Comparison of ENCODE assay signal across 19 cellular contexts in genomic region chr1:245614476-245614875, GRCh38.
DNase-seq lines count a peak whose midpoint lies in the region; ATAC-seq and TF ChIP-seq lines count a peak whose summit lies in the region.
"Had no signal": no experiment of that assay in that cellular context is flagged by ENCODE, and none has a peak within 500 bp of the region (broad histone marks: within the 10 kb centered on the region; RNA-seq: fewer than 3 reads in every experiment).

No MANE protein-coding gene starts in this region.

- ATAC-seq in Right ventricle myocardium inferior, result peak; percentile 54
- ATAC-seq in sciatic nerve, result peak; percentile 67
- ATAC-seq in GM19324 (IDR thresholded peaks at IDR 0.05; ENCODE audit: low FRiP score, unreplicated experiment), result no peak
- ATAC-seq in GM19395 (IDR thresholded peaks at IDR 0.05; ENCODE audit: unreplicated experiment), result no peak

- DNase-seq in Right ventricle myocardium inferior (ENCODE audit: missing footprints) (no peak), cardiac septum (ENCODE audit: low spot score) (no peak), MV-4-11 (lab: John Stamatoyannopoulos, UW) (peak; percentile 14), fibroblast of pulmonary artery (ENCODE audit: low read depth) (peak; percentile 6), sciatic nerve (ENCODE audit: low spot score) (no peak), NCI-H69 (lab: John Stamatoyannopoulos, UW) (no peak)
- DNase-seq: 8988T; COR-L47; DMS153; NCI-H1048; NCI-H146; NCI-H2081 treated with DMSO at 0.1 percent for 48 hours; NCI-H2227 treated with DMSO at 0.1 percent for 48 hours; NCI-H524 treated with DMSO at 0.1 percent for 48 hours; NK-92 treated with Interleukin-12 subunit alpha and Interleukin-12 subunit beta, amount 100 ng/mL, for 24 hours; RPMI8226 had no signal

- intact Hi-C loops in Right ventricle myocardium inferior (cut with DNase I) (no loop called here), cardiac septum (cut with DNase I) (no loop called here), sciatic nerve (cut with DNase I) (no loop called here)

- no peak for TF ChIP-seq CTCF in fibroblast of pulmonary artery (IDR thresholded peaks at IDR 0.05; ENCODE audit: low read length, missing control alignments)

- H3K4me3 ChIP-seq in fibroblast of pulmonary artery (replicated peaks; ENCODE audit: low read depth, low read length), result no peak overlapping the region
- H3K4me3 ChIP-seq: SJSA1 had no signal

Comparison
In these comparisons a context has a peak if more than half of its experiments do, and no peak if none do; other contexts are left out.
1. ATAC-seq: peak in Right ventricle myocardium inferior (single experiment) and sciatic nerve (single experiment); none in GM19324 (single experiment) and GM19395 (single experiment).
2. DNase-seq: peak in MV-4-11 (single experiment) and fibroblast of pulmonary artery (single experiment); none in Right ventricle myocardium inferior (single experiment), cardiac septum (single experiment), sciatic nerve (single experiment) and NCI-H69 (single experiment).